In genomic region chr6:36539814-36540568, GRCh38 we compare ENCODE assay signal across 15 cellular contexts. TPM values are rescaled to one million over a fixed set of nuclear protein-coding genes. Genes with fewer than 3 reads are reported as not detected.
A peak's percentile ranks its signal among the peaks of the same experiment; 100 is the strongest.
DNase-seq lines count a peak whose midpoint lies in the region; ATAC-seq, FAIRE-seq and TF ChIP-seq lines count a peak whose summit lies in the region.
"Had no signal": no experiment of that assay in that cellular context is flagged by ENCODE, and none has a peak within 500 bp of the region (broad histone marks: within the 10 kb centered on the region; RNA-seq: fewer than 3 reads in every experiment).

No MANE protein-coding gene starts in this region.

- no peak for TF ChIP-seq EP300 in HepG2 (IDR thresholded peaks at IDR 0.05; ENCODE audit: low read depth in 2 of 2, low read length in 2 of 2)
- no peak for TF ChIP-seq EP300 in HepG2 (CRISPR knock-in tag; IDR thresholded peaks at IDR 0.05; ENCODE audit: borderline replicate concordance)

- no TSS peak for BruUV-seq in HepG2 (replicated peaks; lab: Mats Ljungman, UMichigan)

- in situ Hi-C loops in HepG2 (cut with HindIII; ENCODE audit: extremely low pct_ligation_motif_present, low pct_unique_long_range_greater_than_20kb): no loop called here

- ATAC-seq in HepG2 (no peak), right lobe of liver (no peak), left cardiac atrium (peak; percentile 93), HG03442 (IDR thresholded peaks at IDR 0.05; ENCODE audit: unreplicated experiment) (no peak)
- ATAC-seq in activated naive CD4-positive, alpha-beta T cell treated with anti-CD3 and anti-CD28 coated beads, Interleukin-2, amount 50 U/mL, for 72 hours: peak; percentile 92 to 95

- H3K36me3 ChIP-seq in HepG2 (replicated peaks in 1 of 2; ENCODE audit: control insufficient read depth in 1 of 2, insufficient read depth in 2 of 2, low read length in 2 of 2): peaks cover 4 to 38% of the 10 kb centered on the region in 2 experiments
- peaks cover 0 to 17% (median 4%) of the 10 kb centered on the region in 4 donors for H3K36me3 ChIP-seq in right lobe of liver

- 98% methylated on average over 4 of the region's 4 CpGs for whole genome bisulfite sequencing in HepG2 (ENCODE audit: low lambda C conversion rate)
- WGBS in right lobe of liver (ENCODE audit: insufficient coverage, low coverage, low lambda C conversion rate, missing lambda C conversion rate): 89% methylated on average over 4 of the region's 4 CpGs

- H3K27me3 ChIP-seq in HepG2 (ENCODE audit: control insufficient read depth in 1 of 2, insufficient read depth in 2 of 2, low read length in 2 of 2) (no peaks in the 10 kb centered on the region), right lobe of liver (no peaks in the 10 kb centered on the region)
- H3K27me3 ChIP-seq: BE2C, Peyer's patch, vagina had no signal

- peaks cover 16% of the 10 kb centered on the region for H3K4me1 ChIP-seq in HepG2 (ENCODE audit: insufficient read depth, low read length)
- peaks cover 0 to 9% (median 4%) of the 10 kb centered on the region in 4 donors for H3K4me1 ChIP-seq in right lobe of liver
- H3K4me1 ChIP-seq: BE2C had no signal

- H3K79me2 ChIP-seq in HepG2 (ENCODE audit: insufficient read depth, low read length): peaks cover 24% of the 10 kb centered on the region

- H4K20me1 ChIP-seq in HepG2 (ENCODE audit: insufficient read depth, low read length): no peaks in the 10 kb centered on the region; the same call in 1 of the 2 replicates

- H3K9me3 Mint-ChIP-seq in activated naive CD4-positive, alpha-beta T cell treated with anti-CD3 and anti-CD28 coated beads, Interleukin-2, amount 50 U/mL, for 72 hours: no peaks in the 10 kb centered on the region
- H3K9me3 Mint-ChIP-seq in type B pancreatic cell (no peaks in the 10 kb centered on the region), glutamatergic neuron (ENCODE audit: unreplicated experiment) (no peaks in the 10 kb centered on the region)

- H3K4me1 Mint-ChIP-seq in type B pancreatic cell (ENCODE audit: unreplicated experiment) (peaks cover 5% of the 10 kb centered on the region), glutamatergic neuron (ENCODE audit: low read depth, unreplicated experiment) (peaks cover 5% of the 10 kb centered on the region)

- no peak overlapping the region for H3K9ac ChIP-seq in HepG2 (ENCODE audit: insufficient read depth, low read depth, low read length)
- H3K9ac ChIP-seq: KMS-11 had no signal

- DNase-seq in HepG2 (ENCODE audit: low spot score): no peak
- no peak for DNase-seq in right lobe of liver
- no peak for DNase-seq in activated naive CD4-positive, alpha-beta T cell treated with anti-CD3 and anti-CD28 coated beads, Interleukin-2, amount 50 U/mL, for 72 hours (ENCODE audit: low spot score in 2 of 2)
- no peak for DNase-seq in left cardiac atrium
- no peak for DNase-seq in type B pancreatic cell (ENCODE audit: extremely low spot score, unreplicated experiment)
- DNase-seq in glutamatergic neuron: no peak
- no peak for DNase-seq in LoVo (ENCODE audit: low spot score)
- DNase-seq: amygdala, BE2C, NCI-H1694 treated with DMSO at 0.1 percent for 48 hours, NCI-H526, Peyer's patch had no signal

- H3K27ac ChIP-seq in HepG2 (ENCODE audit: extremely low read length, insufficient read depth, low read length): no peak overlapping the region
- no peak overlapping the region for H3K27ac ChIP-seq in right lobe of liver
- H3K27ac ChIP-seq: KMS-11, vagina had no signal

- intact Hi-C loops in HepG2 (cut with micrococcal nuclease; ENCODE audit: unreplicated experiment) (no loop called here), right lobe of liver (cut with DNase I) (no loop called here), left cardiac atrium (cut with DNase I) (no loop called here)

- TF ChIP-seq POLR2A in HepG2 (IDR thresholded peaks at IDR 0.05; ENCODE audit: insufficient read depth in 1 of 2, low read depth in 2 of 2, low read length in 2 of 2): no peak
- TF ChIP-seq POLR2A in right lobe of liver (IDR thresholded peaks at IDR 0.05): no peak

- H3K4me3 Mint-ChIP-seq in type B pancreatic cell (no peak overlapping the region), glutamatergic neuron (ENCODE audit: unreplicated experiment) (no peak overlapping the region)

- TF ChIP-seq RAD21 in HepG2 (CRISPR knock-in tag; IDR thresholded peaks at IDR 0.05): no peak

- no peaks in the 10 kb centered on the region for H3K27me3 Mint-ChIP-seq in type B pancreatic cell
- H3K27me3 Mint-ChIP-seq in glutamatergic neuron (ENCODE audit: unreplicated experiment): peaks cover 2% of the 10 kb centered on the region

- peaks cover 6 to 45% of the 10 kb centered on the region in 2 donors for H3K36me3 Mint-ChIP-seq in activated naive CD4-positive, alpha-beta T cell treated with anti-CD3 and anti-CD28 coated beads, Interleukin-2, amount 50 U/mL, for 72 hours
- H3K36me3 Mint-ChIP-seq in type B pancreatic cell (peaks cover 40% of the 10 kb centered on the region), glutamatergic neuron (ENCODE audit: unreplicated experiment) (peaks cover 6% of the 10 kb centered on the region)

- no peak overlapping the region for H2AFZ ChIP-seq in HepG2 (ENCODE audit: low read length)

- POLR2A ChIA-PET in HepG2 (lab: Yijun Ruan, JAX): no interaction called here

- H3K27ac Mint-ChIP-seq in activated naive CD4-positive, alpha-beta T cell treated with anti-CD3 and anti-CD28 coated beads, Interleukin-2, amount 50 U/mL, for 72 hours: peak overlapping the region; percentile 82 to 99
- H3K27ac Mint-ChIP-seq in type B pancreatic cell: no peak overlapping the region
- H3K27ac Mint-ChIP-seq in glutamatergic neuron (ENCODE audit: unreplicated experiment): no peak overlapping the region

- FAIRE-seq in HepG2 (lab: Jason Lieb, UNC): no peak

- no peaks in the 10 kb centered on the region for H3K9me3 ChIP-seq in HepG2 (ENCODE audit: low read length)
- no peaks in the 10 kb centered on the region for H3K9me3 ChIP-seq in right lobe of liver
- H3K9me3 ChIP-seq: BE2C, Peyer's patch, vagina had no signal

- CTCF ChIA-PET in HepG2 (lab: Yijun Ruan, JAX; ENCODE audit: low intra/inter-chr PET ratio, low total read pairs): no interaction called here

- TF ChIP-seq CTCF in HepG2 (CRISPR knock-in tag; IDR thresholded peaks at IDR 0.05): no peak
- no peak for TF ChIP-seq CTCF in right lobe of liver (IDR thresholded peaks at IDR 0.05)
- TF ChIP-seq CTCF in type B pancreatic cell (conservative IDR thresholded peaks at IDR 0.05): peak; percentile 30
- no peak for TF ChIP-seq CTCF in glutamatergic neuron (IDR thresholded peaks at IDR 0.05; ENCODE audit: partially characterized antibody, unreplicated experiment)

- H3K4me3 ChIP-seq in HepG2 (replicated peaks in 1 of 3; ENCODE audit: insufficient read depth in 1 of 3, low read depth in 2 of 3, low read length in 3 of 3) (no peak overlapping the region), right lobe of liver (no peak overlapping the region)
- H3K4me3 ChIP-seq: Peyer's patch, vagina had no signal

- H3K4me2 ChIP-seq in HepG2 (ENCODE audit: low read depth, low read length): no peak overlapping the region
- H3K4me2 ChIP-seq: KMS-11 had no signal

RNA-seq across cellular contexts. Expression of gene STK38, which starts 7.3 kb away (rescaled TPM):
- 20.7 and 25.5 TPM in 2 replicates for total RNA-seq in HepG2 (2016; rRNA removed; fragmentation: Illumina TruSeq; extraction: Trizol)
- 3.6 and 4.8 TPM in 2 replicates for total RNA-seq in HepG2 (2016; cell fraction: cytosol; rRNA removed; fragmentation: Illumina TruSeq; extraction: Trizol; ENCODE audit: low read depth)
- 20.5 and 24.3 TPM in 2 replicates for total RNA-seq in HepG2 (2016; cell fraction: insoluble cytoplasmic fraction; rRNA removed; fragmentation: Illumina TruSeq; extraction: Trizol)
- 8.8 and 9.2 TPM in 2 replicates for total RNA-seq in HepG2 (2016; cell fraction: membrane; rRNA removed; fragmentation: Illumina TruSeq; extraction: Trizol)
- total RNA-seq in HepG2 (2016; cell fraction: nucleus; rRNA removed; fragmentation: Illumina TruSeq; extraction: Trizol): 16.9 and 18.3 TPM in 2 replicates
- polyA plus RNA-seq in HepG2 (2011; rRNA removed): 10.3 and 10.7 TPM in 2 replicates
- 5.2 and 7.9 TPM in 2 replicates for polyA plus RNA-seq in HepG2 (2011; cell fraction: cytosol; rRNA removed)
- polyA plus RNA-seq in HepG2 (2011; cell fraction: nucleus; rRNA removed): 17.4 and 18.6 TPM in 2 replicates
- 14.4 and 14.8 TPM in 2 replicates for polyA plus RNA-seq in HepG2 (2012)
- polyA plus RNA-seq in HepG2 (2016; cell fraction: cytosol; fragmentation: Illumina TruSeq; extraction: Trizol; ENCODE audit: low read depth): 1.2 and 1.3 TPM in 2 replicates
- 21.9 and 22.8 TPM in 2 replicates for polyA plus RNA-seq in HepG2 (2016; cell fraction: insoluble cytoplasmic fraction; fragmentation: Illumina TruSeq; extraction: Trizol; ENCODE audit: low read depth)
- polyA plus RNA-seq in HepG2 (2016; cell fraction: membrane; fragmentation: Illumina TruSeq; extraction: Trizol; ENCODE audit: low read depth): 4.0 and 4.3 TPM in 2 replicates
- polyA plus RNA-seq in HepG2 (2016; cell fraction: nucleus; fragmentation: Illumina TruSeq; extraction: Trizol; ENCODE audit: insufficient read depth, low read depth): 34.7 and 34.8 TPM in 2 replicates
- 3.9 and 12.3 TPM in 2 replicates for polyA minus RNA-seq in HepG2 (2011; rRNA and poly(A)+ RNA removed; ENCODE audit: low replicate concordance)
- polyA minus RNA-seq in HepG2 (2011; cell fraction: cytosol; rRNA and poly(A)+ RNA removed): 5.2 and 7.1 TPM in 2 replicates
- 11.6 and 14.5 TPM in 2 replicates for polyA minus RNA-seq in HepG2 (2011; cell fraction: nucleus; rRNA and poly(A)+ RNA removed)
- 10 to 100 TPM; 12.5 to 19.2 (median 16.1) TPM for total RNA-seq in right lobe of liver
- total RNA-seq in activated naive CD4-positive, alpha-beta T cell treated with anti-CD3 and anti-CD28 coated beads, Interleukin-2, amount 50 U/mL, for 72 hours: 10 to 100 TPM; 25.7 to 27.3 TPM
- total RNA-seq in left cardiac atrium: 10 to 100 TPM; 20.8 to 27.4 TPM
- 50.1 and 64.9 TPM in 2 replicates for total RNA-seq in type B pancreatic cell (ENCODE audit: low replicate concordance)
- total RNA-seq in glutamatergic neuron (ENCODE audit: unreplicated experiment): 55.1 TPM

RNA-seq across cellular contexts. Expression of gene SRSF3, which starts 54.2 kb away (rescaled TPM):
- 684 and 1,115 TPM in 2 replicates for total RNA-seq in HepG2 (2016; rRNA removed; fragmentation: Illumina TruSeq; extraction: Trizol)
- total RNA-seq in HepG2 (2016; cell fraction: cytosol; rRNA removed; fragmentation: Illumina TruSeq; extraction: Trizol; ENCODE audit: low read depth): 87.6 and 93.5 TPM in 2 replicates
- 702 and 1,085 TPM in 2 replicates for total RNA-seq in HepG2 (2016; cell fraction: insoluble cytoplasmic fraction; rRNA removed; fragmentation: Illumina TruSeq; extraction: Trizol)
- total RNA-seq in HepG2 (2016; cell fraction: membrane; rRNA removed; fragmentation: Illumina TruSeq; extraction: Trizol): 160 and 205 TPM in 2 replicates
- 332 and 341 TPM in 2 replicates for total RNA-seq in HepG2 (2016; cell fraction: nucleus; rRNA removed; fragmentation: Illumina TruSeq; extraction: Trizol)
- polyA plus RNA-seq in HepG2 (2011; rRNA removed): 149 and 206 TPM in 2 replicates
- 204 and 209 TPM in 2 replicates for polyA plus RNA-seq in HepG2 (2011; cell fraction: cytosol; rRNA removed)
- polyA plus RNA-seq in HepG2 (2011; cell fraction: nucleus; rRNA removed): 336 and 345 TPM in 2 replicates
- 161 and 268 TPM in 2 replicates for polyA plus RNA-seq in HepG2 (2012)
- polyA plus RNA-seq in HepG2 (2016; cell fraction: cytosol; fragmentation: Illumina TruSeq; extraction: Trizol; ENCODE audit: low read depth): 90.1 and 97.9 TPM in 2 replicates
- 1,067 and 1,144 TPM in 2 replicates for polyA plus RNA-seq in HepG2 (2016; cell fraction: insoluble cytoplasmic fraction; fragmentation: Illumina TruSeq; extraction: Trizol; ENCODE audit: low read depth)
- polyA plus RNA-seq in HepG2 (2016; cell fraction: membrane; fragmentation: Illumina TruSeq; extraction: Trizol; ENCODE audit: low read depth): 123 and 146 TPM in 2 replicates
- 510 and 537 TPM in 2 replicates for polyA plus RNA-seq in HepG2 (2016; cell fraction: nucleus; fragmentation: Illumina TruSeq; extraction: Trizol; ENCODE audit: insufficient read depth, low read depth)
- 214 and 251 TPM in 2 replicates for polyA minus RNA-seq in HepG2 (2011; rRNA and poly(A)+ RNA removed; ENCODE audit: low replicate concordance)
- 55.8 and 58.4 TPM in 2 replicates for polyA minus RNA-seq in HepG2 (2011; cell fraction: cytosol; rRNA and poly(A)+ RNA removed)
- polyA minus RNA-seq in HepG2 (2011; cell fraction: nucleus; rRNA and poly(A)+ RNA removed): 453 and 553 TPM in 2 replicates
- total RNA-seq in right lobe of liver: 100 to 1,000 TPM in 2 of 6 experiments, 10 to 100 TPM in 4; 36.8 to 103 (median 71.4) TPM
- total RNA-seq in activated naive CD4-positive, alpha-beta T cell treated with anti-CD3 and anti-CD28 coated beads, Interleukin-2, amount 50 U/mL, for 72 hours: 100 to 1,000 TPM; 197 to 431 TPM
- 100 to 1,000 TPM; 128 to 201 TPM for total RNA-seq in left cardiac atrium
- total RNA-seq in type B pancreatic cell (ENCODE audit: low replicate concordance): 361 and 455 TPM in 2 replicates
- total RNA-seq in glutamatergic neuron (ENCODE audit: unreplicated experiment): 288 TPM

Comparison
In these comparisons a context has a peak if more than half of its experiments do, and no peak if none do; other contexts are left out.
1. ATAC-seq: peak in activated naive CD4-positive, alpha-beta T cell treated with anti-CD3 and anti-CD28 coated beads, Interleukin-2, amount 50 U/mL, for 72 hours (2 of 2) and left cardiac atrium (2 of 2); none in HepG2 (single experiment), right lobe of liver (0 of 4) and HG03442 (single experiment).
2. H3K27ac Mint-ChIP-seq: peak in activated naive CD4-positive, alpha-beta T cell treated with anti-CD3 and anti-CD28 coated beads, Interleukin-2, amount 50 U/mL, for 72 hours (2 of 2); none in type B pancreatic cell (single experiment) and glutamatergic neuron (single experiment).